ENCODE assay signal across 12 cellular contexts in the genomic region with DNA sequence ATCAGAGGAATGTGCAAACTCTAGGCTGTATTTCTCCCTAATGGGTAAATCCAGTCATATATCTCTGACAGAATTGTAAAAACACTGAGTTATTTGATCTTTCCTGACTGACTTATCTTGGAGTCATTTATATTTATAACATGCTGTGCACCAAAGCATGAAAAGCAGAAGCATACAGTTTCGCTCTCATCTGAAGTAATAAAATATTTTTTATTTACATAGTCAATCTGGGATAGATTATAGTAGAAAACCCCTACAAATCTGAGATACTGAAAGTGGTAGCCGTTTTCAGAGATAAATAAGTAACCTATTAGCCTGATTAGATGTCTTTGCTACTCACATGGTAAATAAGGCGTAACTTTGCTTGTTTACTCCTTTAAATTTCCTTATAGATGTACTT. TPM values are rescaled to one million over a fixed set of nuclear protein-coding genes. Genes with fewer than 3 reads are reported as not detected.
DNase-seq lines count a peak whose midpoint lies in the region; ATAC-seq lines count a peak whose summit lies in the region.
"Had no signal": no experiment of that assay in that cellular context is flagged by ENCODE, and none has a peak within 500 bp of the region (broad histone marks: within the 10 kb centered on the region; RNA-seq: fewer than 3 reads in every experiment).

No MANE protein-coding gene starts in this region.

- intact Hi-C loops in left colon (cut with DNase I, micrococcal nuclease), result no loop called here

- ATAC-seq in GM18511 (IDR thresholded peaks at IDR 0.05; ENCODE audit: unreplicated experiment) (peak; percentile 76), GM21723 (IDR thresholded peaks at IDR 0.05; ENCODE audit: unreplicated experiment) (peak; percentile 54), HG03378 (IDR thresholded peaks at IDR 0.05; ENCODE audit: unreplicated experiment) (peak; percentile 71), left colon (peak; percentile 22)
- ATAC-seq: left lung had no signal

- DNase-seq in left colon (no peak), hepatic stellate cell (ENCODE audit: low spot score) (no peak), DMS79 (lab: John Stamatoyannopoulos, UW) (no peak)
- no peak for DNase-seq in activated CD8-positive, alpha-beta memory T cell treated with anti-CD3 and anti-CD28 coated beads for 24 hours
- DNase-seq in stimulated activated CD4-positive, alpha-beta T cell treated with anti-CD3 and anti-CD28 coated beads, Interleukin-15, amount 100 ng/mL, for 24 hours, result no peak
- DNase-seq: activated naive CD4-positive, alpha-beta T cell treated with anti-CD3 and anti-CD28 coated beads for 36 hours; CD4-positive, alpha-beta memory T cell; left lung; NCI-H1436 had no signal

RNA-seq across cellular contexts. Expression of a gene that starts 35.0 kb away (rescaled TPM):
- 10 to 100 TPM; 13.9 to 17.9 TPM for total RNA-seq in left colon

Comparison
In these comparisons a context has a peak if more than half of its experiments do, and no peak if none do; other contexts are left out.
1. ATAC-seq: peak in every context shown above with its lines; median percentile 76 in GM18511; 71 in HG03378; 54 in GM21723; 22 in left colon.